Comparison of ENCODE assay signal across 23 cellular contexts in genomic region chr7:45992831-45993230, GRCh38.
"Had no signal": no experiment of that assay in that cellular context is flagged by ENCODE, and none has a peak within 500 bp of the region (broad histone marks: within the 10 kb centered on the region; RNA-seq: fewer than 3 reads in every experiment).

No MANE protein-coding gene starts in this region.

- DNase-seq: cortex of kidney; effector memory CD8-positive, alpha-beta T cell; foreskin keratinocyte; heart left ventricle; kidney; left lung; mesenchymal stem cell; midbrain; naive thymus-derived CD4-positive, alpha-beta T cell; nephron progenitor cell; nucleus accumbens; stimulated activated CD4-positive, alpha-beta T cell treated with anti-CD3 and anti-CD28 coated beads, Interleukin-4, amount 100 ng/mL, for 4 hours; stimulated activated naive CD8-positive, alpha-beta T cell treated with anti-CD3 and anti-CD28 coated beads, Interleukin-15, Interleukin-2, amounts not matched to agents 100 U/mL and 50 U/mL, for 24 hours; upper lobe of left lung had no signal

- H3K4me1 Mint-ChIP-seq: naive thymus-derived CD4-positive, alpha-beta T cell; stimulated activated memory B cell treated with anti-CD40 and anti-IgM and Interleukin-4, amounts not matched to agents 10 μg/mL and 1 μg/mL and 100 μg/mL, for 72 hours had no signal

- ATAC-seq: effector memory CD8-positive, alpha-beta T cell; gastroesophageal sphincter; heart left ventricle; left lung; naive thymus-derived CD4-positive, alpha-beta T cell; sciatic nerve; stimulated activated memory B cell treated with anti-CD40 and anti-IgM and Interleukin-4, amounts not matched to agents 10 μg/mL and 1 μg/mL and 100 μg/mL, for 72 hours; stimulated activated naive CD8-positive, alpha-beta T cell treated with anti-CD3 and anti-CD28 coated beads, Interleukin-15, Interleukin-2, amounts not matched to agents 100 U/mL and 50 U/mL, for 24 hours had no signal

- H3K4me3 ChIP-seq: gastroesophageal sphincter, heart left ventricle, hepatocyte, left lung, prostate gland, right atrium auricular region, smooth muscle cell, thoracic aorta, tibial nerve, upper lobe of left lung had no signal

- H2AFZ ChIP-seq: hepatocyte had no signal

- H3K27ac ChIP-seq: foreskin keratinocyte, gastroesophageal sphincter, heart left ventricle, hepatocyte, left lung, prostate gland, right atrium auricular region, thoracic aorta, tibial nerve, upper lobe of left lung had no signal

- H3K4me2 ChIP-seq: hepatocyte, smooth muscle cell had no signal

- H3K79me2 ChIP-seq: hepatocyte had no signal

- H3K36me3 ChIP-seq: gastroesophageal sphincter, heart left ventricle, left lung, prostate gland, right atrium auricular region, thoracic aorta, tibial nerve, upper lobe of left lung had no signal

- H3K4me3 Mint-ChIP-seq: effector memory CD8-positive, alpha-beta T cell; naive thymus-derived CD4-positive, alpha-beta T cell; nephron progenitor cell; stimulated activated memory B cell treated with anti-CD40 and anti-IgM and Interleukin-4, amounts not matched to agents 10 μg/mL and 1 μg/mL and 100 μg/mL, for 72 hours had no signal

- H3K4me1 ChIP-seq: gastroesophageal sphincter, heart left ventricle, left lung, prostate gland, right atrium auricular region, tibial nerve had no signal

- H3K27ac Mint-ChIP-seq: effector memory CD8-positive, alpha-beta T cell; naive thymus-derived CD4-positive, alpha-beta T cell; nephron progenitor cell; stimulated activated memory B cell treated with anti-CD40 and anti-IgM and Interleukin-4, amounts not matched to agents 10 μg/mL and 1 μg/mL and 100 μg/mL, for 72 hours had no signal

- H3K27me3 Mint-ChIP-seq: effector memory CD8-positive, alpha-beta T cell; naive thymus-derived CD4-positive, alpha-beta T cell; stimulated activated memory B cell treated with anti-CD40 and anti-IgM and Interleukin-4, amounts not matched to agents 10 μg/mL and 1 μg/mL and 100 μg/mL, for 72 hours had no signal

- H3K9me3 ChIP-seq: prostate gland had no signal

- H3K27me3 ChIP-seq: foreskin keratinocyte, gastroesophageal sphincter, heart left ventricle, hepatocyte, left lung, right atrium auricular region, tibial nerve, upper lobe of left lung had no signal

- H3K36me3 Mint-ChIP-seq: stimulated activated memory B cell treated with anti-CD40 and anti-IgM and Interleukin-4, amounts not matched to agents 10 μg/mL and 1 μg/mL and 100 μg/mL, for 72 hours had no signal
